1 cellular context compared by ENCODE assay signal in the genomic region with DNA sequence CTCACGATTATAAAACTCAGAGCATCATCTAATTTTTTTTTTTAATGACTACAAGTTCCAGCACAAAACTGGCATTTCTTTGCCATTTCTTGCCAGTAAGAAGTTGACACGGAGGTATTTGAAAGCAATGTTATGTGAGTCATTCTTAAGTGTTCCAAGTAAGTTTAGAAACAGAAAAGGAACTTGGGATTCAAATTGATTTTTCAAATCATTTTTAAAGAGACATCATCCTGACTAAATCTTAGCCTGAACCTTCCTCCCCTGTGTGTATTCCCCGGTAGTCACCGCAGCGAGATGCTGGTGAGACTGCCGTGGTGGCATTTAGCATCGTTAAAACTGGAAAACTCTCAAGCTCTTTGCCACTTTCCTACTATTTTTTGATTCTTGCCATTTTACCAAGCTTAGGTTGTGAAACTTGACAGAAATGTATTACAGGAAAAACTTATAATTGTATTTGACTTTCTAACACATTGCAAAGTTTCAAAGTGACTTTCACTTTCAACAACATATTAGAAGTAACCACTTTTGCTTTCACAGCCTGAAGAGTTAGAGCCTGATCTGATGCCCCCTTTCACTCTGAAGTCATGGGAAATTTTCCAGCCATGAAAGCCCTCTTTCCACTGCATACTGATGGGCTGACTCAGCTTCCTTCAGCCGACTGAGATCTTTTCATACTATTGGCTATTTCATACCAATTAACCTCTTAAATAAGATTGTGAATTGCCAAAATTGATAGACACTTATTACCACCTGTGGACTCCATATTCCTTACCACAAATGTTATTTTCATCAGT.
TF ChIP-seq lines count a peak whose summit lies in the region.

No MANE protein-coding gene starts in this region.

TF ChIP-seq in IMR-90, 13 proteins besides CTCF, POLR2A, EP300 and RAD21 (continued from another document):
- TF ChIP-seq, protein P1, sequence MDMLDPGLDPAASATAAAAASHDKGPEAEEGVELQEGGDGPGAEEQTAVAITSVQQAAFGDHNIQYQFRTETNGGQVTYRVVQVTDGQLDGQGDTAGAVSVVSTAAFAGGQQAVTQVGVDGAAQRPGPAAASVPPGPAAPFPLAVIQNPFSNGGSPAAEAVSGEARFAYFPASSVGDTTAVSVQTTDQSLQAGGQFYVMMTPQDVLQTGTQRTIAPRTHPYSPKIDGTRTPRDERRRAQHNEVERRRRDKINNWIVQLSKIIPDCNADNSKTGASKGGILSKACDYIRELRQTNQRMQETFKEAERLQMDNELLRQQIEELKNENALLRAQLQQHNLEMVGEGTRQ (IDR thresholded peaks at IDR 0.05; ENCODE audit: low read depth, low read length): no peak
- no peak for TF ChIP-seq MAZ (IDR thresholded peaks at IDR 0.05; ENCODE audit: borderline replicate concordance, low read depth, low read length)
- peak; percentile 57; the same call in 1 of the 2 replicates for TF ChIP-seq MAFK (IDR thresholded peaks at IDR 0.05; ENCODE audit: low read depth, low read length)
- TF ChIP-seq RFX5 (IDR thresholded peaks at IDR 0.05; ENCODE audit: low read depth, low read length): no peak
- no peak for TF ChIP-seq RCOR1 (IDR thresholded peaks at IDR 0.05; ENCODE audit: insufficient replicate concordance, low read length)
- no peak for TF ChIP-seq CHD1 (IDR thresholded peaks at IDR 0.05; ENCODE audit: low read depth, low read length)
- TF ChIP-seq CEBPB (IDR thresholded peaks at IDR 0.05; ENCODE audit: low read depth, low read length): no peak
- TF ChIP-seq NFE2L2 (IDR thresholded peaks at IDR 0.05; ENCODE audit: low read depth, low read length): 0 out of 2 replicates have a peak, but pooled peaks have one; percentile 16
- TF ChIP-seq MXI1 (IDR thresholded peaks at IDR 0.05; ENCODE audit: borderline replicate concordance, low read depth, low read length): no peak
